Comparison of ENCODE assay signal across 12 cellular contexts in genomic region chr7:35630024-35630423, GRCh38.
"Had no signal": no experiment of that assay in that cellular context is flagged by ENCODE, and none has a peak within 500 bp of the region (broad histone marks: within the 10 kb centered on the region; RNA-seq: fewer than 3 reads in every experiment).

No MANE protein-coding gene starts in this region.

- H3K9me3 ChIP-seq: esophagus squamous epithelium, ovary, thyroid gland had no signal

- H3K4me3 ChIP-seq: esophagus squamous epithelium, lung, ovary, thyroid gland had no signal

- H3K27ac Mint-ChIP-seq: activated CD4-positive, alpha-beta T cell treated with anti-CD3 and anti-CD28 coated beads, Interleukin-2, amount 10 ng/mL, durations not matched to agents 7 days and 5 days; activated CD8-positive, alpha-beta memory T cell treated with anti-CD3 and anti-CD28 coated beads, Interleukin-2, amount 10 ng/mL, durations not matched to agents 7 days and 5 days; T-helper 1 cell treated with Interleukin-12 subunit alpha and Interleukin-12 subunit beta and Interleukin-4 antibody, amounts not matched to agents 30 μg/mL and 1 μg/mL, for 36 hours had no signal

- H3K4me1 ChIP-seq: esophagus squamous epithelium, thyroid gland had no signal

- H3K27me3 Mint-ChIP-seq: activated CD4-positive, alpha-beta T cell treated with anti-CD3 and anti-CD28 coated beads, Interleukin-2, amount 10 ng/mL, durations not matched to agents 7 days and 5 days; activated CD8-positive, alpha-beta memory T cell treated with anti-CD3 and anti-CD28 coated beads, Interleukin-2, amount 10 ng/mL, durations not matched to agents 7 days and 5 days had no signal

- H3K27ac ChIP-seq: esophagus squamous epithelium, ovary, thyroid gland had no signal

- H3K4me3 Mint-ChIP-seq: activated CD4-positive, alpha-beta T cell treated with anti-CD3 and anti-CD28 coated beads, Interleukin-2, amount 10 ng/mL, durations not matched to agents 7 days and 5 days; activated CD8-positive, alpha-beta memory T cell treated with anti-CD3 and anti-CD28 coated beads, Interleukin-2, amount 10 ng/mL, durations not matched to agents 7 days and 5 days; activated T-cell treated with anti-CD3 and anti-CD28 coated beads, Interleukin-2, amount 50 U/mL, for 4 hours; immature natural killer cell; T-helper 1 cell treated with Interleukin-12 subunit alpha and Interleukin-12 subunit beta and Interleukin-4 antibody, amounts not matched to agents 30 μg/mL and 1 μg/mL, for 36 hours had no signal

- ATAC-seq: activated CD8-positive, alpha-beta memory T cell treated with anti-CD3 and anti-CD28 coated beads, Interleukin-2, amount 10 ng/mL, durations not matched to agents 7 days and 5 days; activated T-cell treated with anti-CD3 and anti-CD28 coated beads, Interleukin-2, amount 50 U/mL, for 4 hours had no signal

- H3K27me3 ChIP-seq: esophagus squamous epithelium, ovary, thyroid gland had no signal

- H3K4me1 Mint-ChIP-seq: activated CD4-positive, alpha-beta T cell treated with anti-CD3 and anti-CD28 coated beads, Interleukin-2, amount 10 ng/mL, durations not matched to agents 7 days and 5 days; activated CD8-positive, alpha-beta memory T cell treated with anti-CD3 and anti-CD28 coated beads, Interleukin-2, amount 10 ng/mL, durations not matched to agents 7 days and 5 days had no signal

- DNase-seq: activated CD4-positive, alpha-beta T cell treated with anti-CD3 and anti-CD28 coated beads, Interleukin-2, amount 10 ng/mL, durations not matched to agents 7 days and 5 days; activated CD8-positive, alpha-beta memory T cell treated with anti-CD3 and anti-CD28 coated beads, Interleukin-2, amount 10 ng/mL, durations not matched to agents 7 days and 5 days; activated gamma-delta T cell treated with Interleukin-2 at 50 U/mL for 16 hours; activated T-cell treated with anti-CD3 and anti-CD28 coated beads, Interleukin-2, amount 50 U/mL, for 4 hours; esophagus squamous epithelium; immature natural killer cell; ovary; stimulated activated CD4-positive, alpha-beta T cell treated with anti-CD3 and anti-CD28 coated beads, Interleukin-12 subunit alpha, Interleukin-12 subunit beta, amount 100 ng/mL, for 4 hours; stimulated activated CD4-positive, alpha-beta T cell treated with anti-CD3 and anti-CD28 coated beads, Interleukin-2, amount 100 ng/mL, for 48 hours; thyroid gland had no signal

- H3K9me3 Mint-ChIP-seq: activated CD4-positive, alpha-beta T cell treated with anti-CD3 and anti-CD28 coated beads, Interleukin-2, amount 10 ng/mL, durations not matched to agents 7 days and 5 days; activated T-cell treated with anti-CD3 and anti-CD28 coated beads, Interleukin-2, amount 50 U/mL, for 4 hours; immature natural killer cell; T-helper 1 cell treated with Interleukin-12 subunit alpha and Interleukin-12 subunit beta and Interleukin-4 antibody, amounts not matched to agents 30 μg/mL and 1 μg/mL, for 36 hours had no signal

- H3K36me3 ChIP-seq: ovary had no signal
